1 cellular context compared by ENCODE assay signal in the genomic region with DNA sequence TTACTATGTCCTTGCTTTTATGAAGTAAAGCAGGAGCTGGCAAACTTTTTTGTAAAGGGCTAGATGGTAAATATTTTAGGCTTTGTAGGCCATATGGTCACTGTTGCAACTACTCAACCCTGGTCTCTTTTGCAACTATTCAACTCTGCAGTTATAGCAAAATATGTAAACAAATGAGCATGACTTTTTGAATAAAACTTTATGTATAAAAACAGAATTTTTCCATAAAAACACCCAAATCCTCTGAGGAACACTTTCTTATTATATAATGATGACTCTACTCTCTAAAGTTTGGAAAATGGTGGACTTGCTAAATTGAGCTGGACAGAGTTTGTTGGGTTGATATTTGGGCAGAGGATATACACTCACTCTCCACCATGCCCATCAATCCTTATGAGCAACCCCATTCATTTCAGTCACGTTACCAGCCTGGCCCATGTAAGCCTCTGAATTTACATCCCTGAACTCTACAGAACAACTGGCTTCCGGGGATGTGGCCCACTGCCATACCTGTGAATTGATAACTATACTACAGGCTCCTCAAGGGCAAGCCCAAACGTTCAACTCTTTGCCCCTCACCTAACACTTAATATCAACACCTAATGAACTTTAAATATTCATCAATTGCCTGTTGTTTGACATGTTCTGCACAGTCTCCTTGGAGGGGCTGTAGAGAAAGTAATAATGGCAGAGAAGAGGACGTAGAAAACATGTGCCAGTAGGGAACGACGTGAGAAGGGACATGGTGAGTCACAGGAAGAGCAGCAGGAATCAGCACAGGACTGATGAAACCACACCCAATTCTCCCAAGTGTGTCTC.
A peak's percentile ranks its signal among the peaks of the same experiment; 100 is the strongest.
TF ChIP-seq lines count a peak whose summit lies in the region.

No MANE protein-coding gene starts in this region.

TF ChIP-seq in HCT116, 20 proteins besides CTCF, POLR2A, EP300 and RAD21 (continued from another document):
- TF ChIP-seq SRF (IDR thresholded peaks at IDR 0.05; ENCODE audit: low read depth) (0 out of 2 replicates have a peak, but pooled peaks have one; percentile 36), CEBPB (IDR thresholded peaks at IDR 0.05; ENCODE audit: low read depth) (peak; percentile 87), YY1 (IDR thresholded peaks at IDR 0.05; ENCODE audit: extremely low read depth, insufficient replicate concordance, low read depth, low read length) (peak; percentile 51)
TF ChIP-seq in HCT116: peak in this region for 9.
